In the genomic region with DNA sequence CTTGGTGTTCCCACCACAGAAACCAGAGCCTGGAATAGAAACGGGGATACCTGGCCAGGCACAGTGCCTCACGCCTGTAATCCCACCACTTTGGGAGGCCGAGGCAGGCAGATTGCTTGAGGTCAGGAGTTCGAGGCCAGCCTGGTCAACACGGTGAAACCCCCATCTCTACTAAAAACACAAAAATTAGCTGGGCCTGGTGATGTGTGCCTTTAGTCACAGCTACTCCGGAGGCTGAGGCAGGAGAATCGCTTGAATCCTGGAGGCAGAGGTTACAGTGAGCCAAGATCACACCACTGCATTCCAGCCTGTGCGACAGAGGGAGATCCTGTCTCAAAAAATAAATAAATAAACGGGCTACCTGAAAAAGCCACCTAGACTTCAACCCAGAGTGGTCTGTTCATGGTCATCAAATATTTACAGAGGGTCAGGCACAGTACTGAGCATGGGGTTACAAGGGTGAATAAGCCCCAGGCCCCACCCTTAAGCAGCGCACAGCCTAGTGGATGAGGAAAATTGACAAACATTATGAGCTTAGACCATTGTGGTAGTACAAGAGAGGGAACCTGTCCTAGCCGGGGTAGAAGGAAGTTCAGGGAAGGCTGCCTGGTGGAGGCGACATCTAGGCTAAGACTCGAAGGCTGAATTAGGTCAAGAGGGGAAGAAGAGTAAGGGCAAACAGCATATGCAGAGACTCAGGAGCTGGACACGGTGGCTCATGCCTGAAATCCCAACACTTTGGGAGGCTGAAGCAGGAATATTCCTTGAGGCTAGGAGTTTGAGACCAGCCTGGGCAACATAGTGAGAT, we compare ENCODE assay signal across 2 cellular contexts.
TF ChIP-seq lines count a peak whose summit lies in the region.

No MANE protein-coding gene starts in this region.

TF ChIP-seq in GM23338, 12 proteins besides CTCF, POLR2A, EP300 and RAD21 (continued from another document):
- TF ChIP-seq, protein P1, sequence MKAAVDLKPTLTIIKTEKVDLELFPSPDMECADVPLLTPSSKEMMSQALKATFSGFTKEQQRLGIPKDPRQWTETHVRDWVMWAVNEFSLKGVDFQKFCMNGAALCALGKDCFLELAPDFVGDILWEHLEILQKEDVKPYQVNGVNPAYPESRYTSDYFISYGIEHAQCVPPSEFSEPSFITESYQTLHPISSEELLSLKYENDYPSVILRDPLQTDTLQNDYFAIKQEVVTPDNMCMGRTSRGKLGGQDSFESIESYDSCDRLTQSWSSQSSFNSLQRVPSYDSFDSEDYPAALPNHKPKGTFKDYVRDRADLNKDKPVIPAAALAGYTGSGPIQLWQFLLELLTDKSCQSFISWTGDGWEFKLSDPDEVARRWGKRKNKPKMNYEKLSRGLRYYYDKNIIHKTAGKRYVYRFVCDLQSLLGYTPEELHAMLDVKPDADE (IDR thresholded peaks at IDR 0.05), result no peak
- no peak for TF ChIP-seq POLR2AphosphoS5 (IDR thresholded peaks at IDR 0.05; ENCODE audit: low read depth)

TF ChIP-seq in HepG2, 621 proteins besides CTCF, POLR2A, EP300 and RAD21 (continued from another document and continues in another):
- TF ChIP-seq, protein P2, sequence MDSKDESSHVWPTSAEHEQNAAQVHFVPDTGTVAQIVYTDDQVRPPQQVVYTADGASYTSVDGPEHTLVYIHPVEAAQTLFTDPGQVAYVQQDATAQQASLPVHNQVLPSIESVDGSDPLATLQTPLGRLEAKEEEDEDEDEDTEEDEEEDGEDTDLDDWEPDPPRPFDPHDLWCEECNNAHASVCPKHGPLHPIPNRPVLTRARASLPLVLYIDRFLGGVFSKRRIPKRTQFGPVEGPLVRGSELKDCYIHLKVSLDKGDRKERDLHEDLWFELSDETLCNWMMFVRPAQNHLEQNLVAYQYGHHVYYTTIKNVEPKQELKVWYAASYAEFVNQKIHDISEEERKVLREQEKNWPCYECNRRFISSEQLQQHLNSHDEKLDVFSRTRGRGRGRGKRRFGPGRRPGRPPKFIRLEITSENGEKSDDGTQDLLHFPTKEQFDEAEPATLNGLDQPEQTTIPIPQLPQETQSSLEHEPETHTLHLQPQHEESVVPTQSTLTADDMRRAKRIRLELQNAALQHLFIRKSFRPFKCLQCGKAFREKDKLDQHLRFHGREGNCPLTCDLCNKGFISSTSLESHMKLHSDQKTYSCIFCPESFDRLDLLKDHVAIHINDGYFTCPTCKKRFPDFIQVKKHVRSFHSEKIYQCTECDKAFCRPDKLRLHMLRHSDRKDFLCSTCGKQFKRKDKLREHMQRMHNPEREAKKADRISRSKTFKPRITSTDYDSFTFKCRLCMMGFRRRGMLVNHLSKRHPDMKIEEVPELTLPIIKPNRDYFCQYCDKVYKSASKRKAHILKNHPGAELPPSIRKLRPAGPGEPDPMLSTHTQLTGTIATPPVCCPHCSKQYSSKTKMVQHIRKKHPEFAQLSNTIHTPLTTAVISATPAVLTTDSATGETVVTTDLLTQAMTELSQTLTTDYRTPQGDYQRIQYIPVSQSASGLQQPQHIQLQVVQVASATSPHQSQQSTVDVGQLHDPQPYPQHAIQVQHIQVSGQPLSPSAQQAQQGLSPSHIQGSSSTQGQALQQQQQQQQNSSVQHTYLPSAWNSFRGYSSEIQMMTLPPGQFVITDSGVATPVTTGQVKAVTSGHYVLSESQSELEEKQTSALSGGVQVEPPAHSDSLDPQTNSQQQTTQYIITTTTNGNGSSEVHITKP (CRISPR knock-in tag; IDR thresholded peaks at IDR 0.05; ENCODE audit: low read depth), result peak; percentile 97
- peak; percentile 80; the same call in 1 of the 2 replicates for TF ChIP-seq ZNF225 (CRISPR knock-in tag; IDR thresholded peaks at IDR 0.05)
- peak; percentile 19; the same call in 1 of the 2 replicates for TF ChIP-seq ZNF180 (CRISPR knock-in tag; IDR thresholded peaks at IDR 0.05; ENCODE audit: borderline replicate concordance, low read depth)
- peak; percentile 95 for TF ChIP-seq SALL1 (CRISPR knock-in tag; IDR thresholded peaks at IDR 0.05)
- peak; percentile 54; the same call in 1 of the 2 replicates for TF ChIP-seq SMC3 (IDR thresholded peaks at IDR 0.05; ENCODE audit: low read length)
- TF ChIP-seq ZNF781 (CRISPR knock-in tag; IDR thresholded peaks at IDR 0.05; ENCODE audit: borderline replicate concordance, not compliant biosample characterization), result no peak
- TF ChIP-seq ZNF709 (CRISPR knock-in tag; IDR thresholded peaks at IDR 0.05), result peak; percentile 92; the same call in 1 of the 2 replicates
- peak; percentile 99 for TF ChIP-seq PHF21A (CRISPR knock-in tag; IDR thresholded peaks at IDR 0.05)
- peak; percentile 70; the same call in 1 of the 2 replicates for TF ChIP-seq ZNF790 (CRISPR knock-in tag; IDR thresholded peaks at IDR 0.05; ENCODE audit: borderline replicate concordance)
- peak; percentile 70 for TF ChIP-seq KDM1A (CRISPR knock-in tag; IDR thresholded peaks at IDR 0.05)
- TF ChIP-seq, protein P3, sequence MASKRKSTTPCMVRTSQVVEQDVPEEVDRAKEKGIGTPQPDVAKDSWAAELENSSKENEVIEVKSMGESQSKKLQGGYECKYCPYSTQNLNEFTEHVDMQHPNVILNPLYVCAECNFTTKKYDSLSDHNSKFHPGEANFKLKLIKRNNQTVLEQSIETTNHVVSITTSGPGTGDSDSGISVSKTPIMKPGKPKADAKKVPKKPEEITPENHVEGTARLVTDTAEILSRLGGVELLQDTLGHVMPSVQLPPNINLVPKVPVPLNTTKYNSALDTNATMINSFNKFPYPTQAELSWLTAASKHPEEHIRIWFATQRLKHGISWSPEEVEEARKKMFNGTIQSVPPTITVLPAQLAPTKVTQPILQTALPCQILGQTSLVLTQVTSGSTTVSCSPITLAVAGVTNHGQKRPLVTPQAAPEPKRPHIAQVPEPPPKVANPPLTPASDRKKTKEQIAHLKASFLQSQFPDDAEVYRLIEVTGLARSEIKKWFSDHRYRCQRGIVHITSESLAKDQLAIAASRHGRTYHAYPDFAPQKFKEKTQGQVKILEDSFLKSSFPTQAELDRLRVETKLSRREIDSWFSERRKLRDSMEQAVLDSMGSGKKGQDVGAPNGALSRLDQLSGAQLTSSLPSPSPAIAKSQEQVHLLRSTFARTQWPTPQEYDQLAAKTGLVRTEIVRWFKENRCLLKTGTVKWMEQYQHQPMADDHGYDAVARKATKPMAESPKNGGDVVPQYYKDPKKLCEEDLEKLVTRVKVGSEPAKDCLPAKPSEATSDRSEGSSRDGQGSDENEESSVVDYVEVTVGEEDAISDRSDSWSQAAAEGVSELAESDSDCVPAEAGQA (IDR thresholded peaks at IDR 0.05; ENCODE audit: low read depth), result no peak
- TF ChIP-seq, protein P3 (CRISPR knock-in tag; IDR thresholded peaks at IDR 0.05; ENCODE audit: borderline replicate concordance), result no peak
- TF ChIP-seq MEIS1 (CRISPR knock-in tag; IDR thresholded peaks at IDR 0.05; ENCODE audit: borderline replicate concordance), result no peak
- TF ChIP-seq, protein P4, sequence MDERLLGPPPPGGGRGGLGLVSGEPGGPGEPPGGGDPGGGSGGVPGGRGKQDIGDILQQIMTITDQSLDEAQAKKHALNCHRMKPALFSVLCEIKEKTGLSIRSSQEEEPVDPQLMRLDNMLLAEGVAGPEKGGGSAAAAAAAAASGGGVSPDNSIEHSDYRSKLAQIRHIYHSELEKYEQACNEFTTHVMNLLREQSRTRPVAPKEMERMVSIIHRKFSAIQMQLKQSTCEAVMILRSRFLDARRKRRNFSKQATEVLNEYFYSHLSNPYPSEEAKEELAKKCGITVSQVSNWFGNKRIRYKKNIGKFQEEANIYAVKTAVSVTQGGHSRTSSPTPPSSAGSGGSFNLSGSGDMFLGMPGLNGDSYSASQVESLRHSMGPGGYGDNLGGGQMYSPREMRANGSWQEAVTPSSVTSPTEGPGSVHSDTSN (CRISPR knock-in tag; IDR thresholded peaks at IDR 0.05), result no peak
- 0 out of 2 replicates have a peak, but pooled peaks have one; percentile 40 for TF ChIP-seq ZNF619 (CRISPR knock-in tag; IDR thresholded peaks at IDR 0.05)
- TF ChIP-seq GABPB1 (CRISPR knock-in tag; IDR thresholded peaks at IDR 0.05), result peak; percentile 31
- TF ChIP-seq EEA1 (CRISPR knock-in tag; IDR thresholded peaks at IDR 0.05; ENCODE audit: borderline replicate concordance), result peak; percentile 56; the same call in 1 of the 2 replicates
- no peak for TF ChIP-seq POLR2AphosphoS5 (IDR thresholded peaks at IDR 0.05; ENCODE audit: low read depth, low read length)
- TF ChIP-seq ZNF703 (CRISPR knock-in tag; IDR thresholded peaks at IDR 0.05; ENCODE audit: borderline replicate concordance), result peak; percentile 57; the same call in 1 of the 2 replicates
- no peak; the same call in 1 of the 2 replicates for TF ChIP-seq ZFP36L2 (CRISPR knock-in tag; IDR thresholded peaks at IDR 0.05)
- TF ChIP-seq GABPA (IDR thresholded peaks at IDR 0.05; ENCODE audit: low read depth, low read length), result no peak
- peak; percentile 71 for TF ChIP-seq GABPA (CRISPR knock-in tag; IDR thresholded peaks at IDR 0.05; ENCODE audit: low read depth)
- peak; percentile 76; the same call in 1 of the 2 replicates for TF ChIP-seq EED (CRISPR knock-in tag; IDR thresholded peaks at IDR 0.05)
- peak; percentile 92 for TF ChIP-seq NCOR1 (IDR thresholded peaks at IDR 0.05; ENCODE audit: borderline replicate concordance, low read length)
- no peak; the same call in 1 of the 2 replicates for TF ChIP-seq GLI4 (CRISPR knock-in tag; IDR thresholded peaks at IDR 0.05; ENCODE audit: borderline replicate concordance)
- no peak for TF ChIP-seq KAT2B (IDR thresholded peaks at IDR 0.05; ENCODE audit: borderline replicate concordance, low read depth, low read length)
- TF ChIP-seq, protein P5, sequence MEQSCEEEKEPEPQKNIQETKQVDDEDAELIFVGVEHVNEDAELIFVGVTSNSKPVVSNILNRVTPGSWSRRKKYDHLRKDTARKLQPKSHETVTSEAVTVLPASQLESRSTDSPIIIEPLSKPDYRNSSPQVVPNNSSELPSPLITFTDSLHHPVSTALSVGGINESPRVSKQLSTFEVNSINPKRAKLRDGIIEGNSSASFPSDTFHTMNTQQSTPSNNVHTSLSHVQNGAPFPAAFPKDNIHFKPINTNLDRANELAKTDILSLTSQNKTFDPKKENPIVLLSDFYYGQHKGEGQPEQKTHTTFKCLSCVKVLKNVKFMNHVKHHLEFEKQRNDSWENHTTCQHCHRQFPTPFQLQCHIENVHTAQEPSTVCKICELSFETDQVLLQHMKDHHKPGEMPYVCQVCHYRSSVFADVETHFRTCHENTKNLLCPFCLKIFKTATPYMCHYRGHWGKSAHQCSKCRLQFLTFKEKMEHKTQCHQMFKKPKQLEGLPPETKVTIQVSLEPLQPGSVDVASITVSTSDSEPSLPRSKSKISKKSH (CRISPR knock-in tag; IDR thresholded peaks at IDR 0.05; ENCODE audit: borderline replicate concordance), result peak; percentile 78
- TF ChIP-seq ZNF337 (CRISPR knock-in tag; IDR thresholded peaks at IDR 0.05; ENCODE audit: borderline replicate concordance, low read depth), result 0 out of 2 replicates have a peak, but pooled peaks have one; percentile 42
- TF ChIP-seq, protein P6, sequence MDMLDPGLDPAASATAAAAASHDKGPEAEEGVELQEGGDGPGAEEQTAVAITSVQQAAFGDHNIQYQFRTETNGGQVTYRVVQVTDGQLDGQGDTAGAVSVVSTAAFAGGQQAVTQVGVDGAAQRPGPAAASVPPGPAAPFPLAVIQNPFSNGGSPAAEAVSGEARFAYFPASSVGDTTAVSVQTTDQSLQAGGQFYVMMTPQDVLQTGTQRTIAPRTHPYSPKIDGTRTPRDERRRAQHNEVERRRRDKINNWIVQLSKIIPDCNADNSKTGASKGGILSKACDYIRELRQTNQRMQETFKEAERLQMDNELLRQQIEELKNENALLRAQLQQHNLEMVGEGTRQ (IDR thresholded peaks at IDR 0.05; ENCODE audit: low read depth, low read length), result no peak
- TF ChIP-seq, protein P6 (CRISPR knock-in tag; IDR thresholded peaks at IDR 0.05; ENCODE audit: borderline replicate concordance), result peak; percentile 53; the same call in 1 of the 2 replicates
- TF ChIP-seq ZNF331 (CRISPR knock-in tag; IDR thresholded peaks at IDR 0.05), result peak; percentile 94
- TF ChIP-seq, protein P7, sequence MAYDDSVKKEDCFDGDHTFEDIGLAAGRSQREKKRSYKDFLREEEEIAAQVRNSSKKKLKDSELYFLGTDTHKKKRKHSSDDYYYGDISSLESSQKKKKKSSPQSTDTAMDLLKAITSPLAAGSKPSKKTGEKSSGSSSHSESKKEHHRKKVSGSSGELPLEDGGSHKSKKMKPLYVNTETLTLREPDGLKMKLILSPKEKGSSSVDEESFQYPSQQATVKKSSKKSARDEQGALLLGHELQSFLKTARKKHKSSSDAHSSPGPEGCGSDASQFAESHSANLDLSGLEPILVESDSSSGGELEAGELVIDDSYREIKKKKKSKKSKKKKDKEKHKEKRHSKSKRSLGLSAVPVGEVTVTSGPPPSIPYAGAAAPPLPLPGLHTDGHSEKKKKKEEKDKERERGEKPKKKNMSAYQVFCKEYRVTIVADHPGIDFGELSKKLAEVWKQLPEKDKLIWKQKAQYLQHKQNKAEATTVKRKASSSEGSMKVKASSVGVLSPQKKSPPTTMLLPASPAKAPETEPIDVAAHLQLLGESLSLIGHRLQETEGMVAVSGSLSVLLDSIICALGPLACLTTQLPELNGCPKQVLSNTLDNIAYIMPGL (CRISPR knock-in tag; IDR thresholded peaks at IDR 0.05; ENCODE audit: borderline replicate concordance in 1 of 2, low read depth in 1 of 2), result peak; percentile 68 to 77
- no peak for TF ChIP-seq PAF1 (CRISPR knock-in tag; IDR thresholded peaks at IDR 0.05)
- no peak; the same call in 1 of the 2 replicates for TF ChIP-seq ZNF782 (CRISPR knock-in tag; IDR thresholded peaks at IDR 0.05; ENCODE audit: borderline replicate concordance)
- no peak for TF ChIP-seq ZFYVE20 (CRISPR knock-in tag; IDR thresholded peaks at IDR 0.05; ENCODE audit: borderline replicate concordance, low read depth)
- TF ChIP-seq PHB2 (IDR thresholded peaks at IDR 0.05; ENCODE audit: partially characterized antibody), result no peak
- no peak; the same call in 1 of the 2 replicates for TF ChIP-seq ZNF724P (CRISPR knock-in tag; IDR thresholded peaks at IDR 0.05; ENCODE audit: borderline replicate concordance)
- TF ChIP-seq MAZ (IDR thresholded peaks at IDR 0.05; ENCODE audit: borderline replicate concordance, low read depth, low read length), result peak; percentile 62
- peak; percentile 50; the same call in 1 of the 2 replicates for TF ChIP-seq MAZ (CRISPR knock-in tag; IDR thresholded peaks at IDR 0.05; ENCODE audit: low read depth)
